In genomic region chr20:46361386-46361785, GRCh38 we compare ENCODE assay signal across 15 cellular contexts. TPM values are rescaled to one million over a fixed set of nuclear protein-coding genes. Genes with fewer than 3 reads are reported as not detected.
A peak's percentile ranks its signal among the peaks of the same experiment; 100 is the strongest.
DNase-seq lines count a peak whose midpoint lies in the region; ATAC-seq, FAIRE-seq and TF ChIP-seq lines count a peak whose summit lies in the region.
"Had no signal": no experiment of that assay in that cellular context is flagged by ENCODE, and none has a peak within 500 bp of the region (broad histone marks: within the 10 kb centered on the region; RNA-seq: fewer than 3 reads in every experiment).

No MANE protein-coding gene starts in this region.

- peak; percentile 27 for DNase-seq in stimulated activated CD4-positive, alpha-beta T cell treated with anti-CD3 and anti-CD28 coated beads, Interleukin-4, amount 100 ng/mL, for 24 hours
- no peak for DNase-seq in stimulated activated CD4-positive, alpha-beta T cell treated with anti-CD3 and anti-CD28 coated beads, Interleukin-4, amount 100 ng/mL, for 1 hour
- DNase-seq in GM12878 (ENCODE audit: low read depth, low spot score) (no peak), globus pallidus (ENCODE audit: low spot score) (no peak), NCI-H345 treated with DMSO at 0.1 percent for 48 hours (lab: John Stamatoyannopoulos, UW; ENCODE audit: unreplicated experiment) (no peak), GM20000 (ENCODE audit: low spot score) (no peak)
- DNase-seq: NCI-H2081 had no signal

- H3K36me3 ChIP-seq in GM12878 (ENCODE audit: control insufficient read depth in 2 of 2, insufficient read depth in 2 of 2, low read length in 1 of 2) (peaks cover 11 to 14% of the 10 kb centered on the region in 2 experiments), subcutaneous abdominal adipose tissue (ENCODE audit: control insufficient read depth in 5 of 5, insufficient read depth in 5 of 5, low read length in 5 of 5) (peaks cover 0 to 32% (median 21%) of the 10 kb centered on the region in 5 donors)

- CTCF ChIA-PET in GM12878 (lab: Yijun Ruan, JAX) = interaction anchor here (1.3 kb wide), 1 partner anchor 11 kb away, joined by 4 read pairs; no protein-coding TSS in a partner anchor

- H3K4me2 ChIP-seq in GM12878 (ENCODE audit: control insufficient read depth, insufficient read depth) = peak overlapping the region; percentile 92

- H4K20me1 ChIP-seq in GM12878 (ENCODE audit: control insufficient read depth, insufficient read depth) = no peaks in the 10 kb centered on the region

- H3K27me3 ChIP-seq in GM12878 (replicated peaks in 1 of 2; ENCODE audit: control insufficient read depth in 2 of 2, insufficient read depth in 2 of 2, low read length in 1 of 2) (no peaks in the 10 kb centered on the region), subcutaneous abdominal adipose tissue (ENCODE audit: control insufficient read depth in 5 of 5, insufficient read depth in 4 of 5, low read length in 5 of 5) (no peaks in the 10 kb centered on the region)

- no peak for TF ChIP-seq RAD21 in GM12878 (IDR thresholded peaks at IDR 0.05; ENCODE audit: insufficient read depth, low read depth, low read length)

- H3K4me3 Mint-ChIP-seq in T-helper 1 cell treated with Interleukin-12 subunit alpha and Interleukin-12 subunit beta and Interleukin-4 antibody, amounts not matched to agents 30 μg/mL and 1 μg/mL, for 36 hours = peak overlapping the region; percentile 32

- TF ChIP-seq CTCF in GM12878 (IDR thresholded peaks at IDR 0.05 in 2 of 3, conservative IDR thresholded peaks at IDR 0.05 in 1 of 3; ENCODE audit: control insufficient read depth in 2 of 3, extremely low read depth in 1 of 3, insufficient read depth in 1 of 3, low read depth in 3 of 3, low read length in 3 of 3) (no peak), GM20000 (IDR thresholded peaks at IDR 0.05; ENCODE audit: extremely low read depth, missing control alignments) (no peak)

- H3K79me2 ChIP-seq in GM12878 (ENCODE audit: control insufficient read depth, insufficient read depth, low read length) = peaks cover 46% of the 10 kb centered on the region

- POLR2A ChIA-PET in GM12878 (lab: Charles Lee) = interaction anchor here (1.5 kb wide), 1 partner anchor 8 kb away, joined by 5 read pairs; no protein-coding TSS in a partner anchor

- H3K4me3 ChIP-seq in GM12878 (peak overlapping the region; percentile 67; the same call in 1 of the 2 replicates), subcutaneous abdominal adipose tissue (ENCODE audit: low read depth in 1 of 5, low read length in 5 of 5) (no peak overlapping the region)
- H3K4me3 ChIP-seq: coronary artery had no signal

- SMC1A ChIA-PET in GM12878 (lab: Charles Lee; ENCODE audit: uncharacterized antibody, unreplicated experiment) = no interaction called here

- H3K9me3 Mint-ChIP-seq in T-helper 1 cell treated with Interleukin-12 subunit alpha and Interleukin-12 subunit beta and Interleukin-4 antibody, amounts not matched to agents 30 μg/mL and 1 μg/mL, for 36 hours = no peaks in the 10 kb centered on the region

- no peak for TF ChIP-seq POLR2A in GM12878 (IDR thresholded peaks at IDR 0.05; ENCODE audit: low read depth, low read length)

- H3K9ac ChIP-seq in GM12878 (ENCODE audit: control insufficient read depth, insufficient read depth, low read length) (no peak overlapping the region), subcutaneous abdominal adipose tissue (ENCODE audit: low read length in 5 of 5) (peak overlapping the region in 1 of 5 donors; percentile 15)

- H3K4me1 ChIP-seq in GM12878 (ENCODE audit: control insufficient read depth, insufficient read depth, low read length) (peaks cover 48% of the 10 kb centered on the region), subcutaneous abdominal adipose tissue (ENCODE audit: control insufficient read depth in 5 of 5, insufficient read depth in 5 of 5, low read length in 5 of 5) (peaks cover 15 to 75% (median 67%) of the 10 kb centered on the region in 5 donors)

- H3K27ac ChIP-seq in GM12878 (ENCODE audit: control insufficient read depth, insufficient read depth) (no peak overlapping the region), subcutaneous abdominal adipose tissue (ENCODE audit: low read depth, low read length) (peak overlapping the region; percentile 21)
- H3K27ac ChIP-seq: coronary artery had no signal

- no TSS peak for BruUV-seq in GM12878 (replicated peaks; lab: Mats Ljungman, UMichigan)

- FAIRE-seq in GM12878 (lab: Jason Lieb, UNC) = no peak
- FAIRE-seq: islet of Langerhans had no signal

- in situ Hi-C loops in GM12878 (cut with MboI) = loop anchor here (25.0 kb wide), 1 partner anchor 549 kb away; the partner anchor contains the start of gene UBE2C

- H3K36me3 Mint-ChIP-seq in T-helper 1 cell treated with Interleukin-12 subunit alpha and Interleukin-12 subunit beta and Interleukin-4 antibody, amounts not matched to agents 30 μg/mL and 1 μg/mL, for 36 hours (ENCODE audit: low read depth) = peaks cover 24% of the 10 kb centered on the region

- 44% methylated on average over 5 of the region's 5 CpGs for WGBS in GM12878 (ENCODE audit: insufficient coverage, insufficient replicate concordance, low lambda C conversion rate, missing lambda C conversion rate)

- no peaks in the 10 kb centered on the region for H3K27me3 Mint-ChIP-seq in T-helper 1 cell treated with Interleukin-12 subunit alpha and Interleukin-12 subunit beta and Interleukin-4 antibody, amounts not matched to agents 30 μg/mL and 1 μg/mL, for 36 hours (ENCODE audit: low read depth)

- no peak overlapping the region for H2AFZ ChIP-seq in GM12878 (ENCODE audit: control insufficient read depth, low read depth, low read length)

- H3K9me3 ChIP-seq in GM12878 (replicated peaks; ENCODE audit: control insufficient read depth, insufficient read depth, low read length) (no peaks in the 10 kb centered on the region), subcutaneous abdominal adipose tissue (ENCODE audit: control insufficient read depth in 5 of 5, low read length in 5 of 5) (no peaks in the 10 kb centered on the region)

- H3K4me1 Mint-ChIP-seq in T-helper 1 cell treated with Interleukin-12 subunit alpha and Interleukin-12 subunit beta and Interleukin-4 antibody, amounts not matched to agents 30 μg/mL and 1 μg/mL, for 36 hours (ENCODE audit: low read depth) = peaks cover 50% of the 10 kb centered on the region

- intact Hi-C loops in GM12878 (cut with micrococcal nuclease; ENCODE audit: unreplicated experiment) = no loop called here

- peak overlapping the region; percentile 65 for H3K27ac Mint-ChIP-seq in T-helper 1 cell treated with Interleukin-12 subunit alpha and Interleukin-12 subunit beta and Interleukin-4 antibody, amounts not matched to agents 30 μg/mL and 1 μg/mL, for 36 hours

- RAD21 ChIA-PET in GM12878 (lab: Charles Lee; ENCODE audit: unreplicated experiment) = interaction anchor here (3.4 kb wide), 1 partner anchor 45 kb away, joined by 21 read pairs; the partner anchor contains the start of gene ELMO2

- no peak for ATAC-seq in GM12878

- TF ChIP-seq EP300 in GM12878 (IDR thresholded peaks at IDR 0.05; ENCODE audit: borderline replicate concordance in 1 of 2, control insufficient read depth in 1 of 2, low read depth in 2 of 2, low read length in 2 of 2) = no peak

TF ChIP-seq in GM12878, 131 proteins besides CTCF, POLR2A, EP300 and RAD21:
- no peak for TF ChIP-seq ZBED1 (IDR thresholded peaks at IDR 0.05; ENCODE audit: borderline replicate concordance)
- no peak for TF ChIP-seq KAT2A (conservative IDR thresholded peaks at IDR 0.05; ENCODE audit: control insufficient read depth, low read depth, low read length)
- TF ChIP-seq POLR2AphosphoS5 (IDR thresholded peaks at IDR 0.05; ENCODE audit: low read length) = peak; percentile 26

RNA-seq across cellular contexts. Expression of gene ELMO2, which starts 45.0 kb away (rescaled TPM):
- total RNA-seq in GM12878 (2013; cell fraction: nucleolus; rRNA removed) = 38.6 and 41.0 TPM in 2 replicates
- total RNA-seq in GM12878 (2014; rRNA removed) = 32.8 and 40.2 TPM in 2 replicates
- 25.9 and 26.7 TPM in 2 replicates for total RNA-seq in GM12878 (2014; rRNA removed; fragmentation: Illumina TruSeq; extraction: Trizol)
- 37.3 and 38.5 TPM in 2 replicates for total RNA-seq in GM12878 (2021)
- polyA plus RNA-seq in GM12878 (2011; ENCODE audit: low read depth) = 17.4 TPM
- polyA plus RNA-seq in GM12878 (2011; rRNA removed) = 25.8 and 40.0 TPM in 2 replicates
- polyA plus RNA-seq in GM12878 (2011; cell fraction: cytosol; rRNA removed) = 53.1 and 57.0 TPM in 2 replicates
- polyA plus RNA-seq in GM12878 (2011; cell fraction: nucleus; rRNA removed) = 62.7 and 67.3 TPM in 2 replicates
- polyA plus RNA-seq in GM12878 (2012) = 19.1 and 20.4 TPM in 2 replicates
- polyA plus RNA-seq in GM12878 (2014; fragmentation: Illumina TruSeq; extraction: Trizol) = 39.6 and 43.8 TPM in 2 replicates
- 10 to 100 TPM; 14.2 to 14.8 TPM for polyA plus RNA-seq in GM12878 (2014; fragmentation: Nextera tagmentation; extraction: Ambion mirVana)
- polyA plus RNA-seq in GM12878 (2014; rRNA removed) = 37.4 and 37.9 TPM in 2 replicates
- 10 to 100 TPM; 36.0 to 38.5 TPM for polyA plus RNA-seq in GM12878 (2016; fragmentation: Nextera tagmentation; extraction: Ambion mirVana)
- polyA minus RNA-seq in GM12878 (2011; rRNA and poly(A)+ RNA removed) = 55.2 and 55.7 TPM in 2 replicates
- polyA minus RNA-seq in GM12878 (2011; cell fraction: cytosol; rRNA and poly(A)+ RNA removed) = 17.6 and 23.6 TPM in 2 replicates
- 17.5 and 29.4 TPM in 2 replicates for polyA minus RNA-seq in GM12878 (2011; cell fraction: nucleus; rRNA and poly(A)+ RNA removed)

RNA-seq across cellular contexts. Expression of gene CDH22, which starts 53.1 kb away (rescaled TPM):
- total RNA-seq in GM12878 (2013; cell fraction: nucleolus; rRNA removed) = not detected in 2 replicates
- total RNA-seq in GM12878 (2014; rRNA removed) (not detected in 2 replicates), GM12878 (2014; rRNA removed; fragmentation: Illumina TruSeq; extraction: Trizol) (not detected in 2 replicates), GM12878 (2021) (not detected in 2 replicates)
- not detected for polyA plus RNA-seq in GM12878 (2011; ENCODE audit: low read depth)
- polyA plus RNA-seq in GM12878 (2011; rRNA removed) (not detected in 2 replicates), GM12878 (2014; fragmentation: Illumina TruSeq; extraction: Trizol) (not detected in 2 replicates), GM12878 (2014; fragmentation: Nextera tagmentation; extraction: Ambion mirVana) (not detected), GM12878 (2014; rRNA removed) (not detected in 2 replicates), GM12878 (2016; fragmentation: Nextera tagmentation; extraction: Ambion mirVana) (not detected)
- polyA plus RNA-seq in GM12878 (2011; cell fraction: cytosol; rRNA removed) = 0.01 TPM in 1 of 2 replicates, not detected in the other
- 0.03 TPM in 1 of 2 replicates, not detected in the other for polyA plus RNA-seq in GM12878 (2011; cell fraction: nucleus; rRNA removed)
- polyA plus RNA-seq in GM12878 (2012) = not detected in 2 replicates
- not detected in 2 replicates for polyA minus RNA-seq in GM12878 (2011; rRNA and poly(A)+ RNA removed)
- not detected in 2 replicates for polyA minus RNA-seq in GM12878 (2011; cell fraction: cytosol; rRNA and poly(A)+ RNA removed)
- not detected in 2 replicates for polyA minus RNA-seq in GM12878 (2011; cell fraction: nucleus; rRNA and poly(A)+ RNA removed)
- total RNA-seq: HT1080; myocyte; T-helper 1 cell treated with Interleukin-12 subunit alpha and Interleukin-12 subunit beta and Interleukin-4 antibody, amounts not matched to agents 30 ng/mL and 1 ng/mL, for 36 hours had no signal
- polyA plus RNA-seq: BJ had no signal
